Comparison of ENCODE assay signal across 15 cellular contexts in the genomic region with DNA sequence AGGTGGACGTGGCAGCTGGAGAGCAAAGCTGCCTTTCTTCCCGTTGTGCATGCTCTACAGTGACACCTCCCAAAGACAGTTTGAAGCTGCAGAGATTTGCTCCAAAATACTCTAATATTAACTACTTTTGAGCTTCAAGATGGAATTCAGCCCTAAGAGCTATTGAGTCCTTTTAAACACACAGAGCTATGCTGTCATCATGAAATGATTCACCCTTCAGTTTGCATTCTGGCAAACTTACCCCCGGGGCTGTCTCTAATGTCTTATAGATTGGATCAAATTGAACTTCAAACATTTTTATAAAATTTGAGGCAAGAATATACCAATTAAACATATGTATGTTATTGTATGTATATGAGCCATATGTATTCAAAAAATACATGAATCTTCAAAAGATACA.
DNase-seq lines count a peak whose midpoint lies in the region; ATAC-seq and TF ChIP-seq lines count a peak whose summit lies in the region.
"Had no signal": no experiment of that assay in that cellular context is flagged by ENCODE, and none has a peak within 500 bp of the region (broad histone marks: within the 10 kb centered on the region; RNA-seq: fewer than 3 reads in every experiment).

No MANE protein-coding gene starts in this region.

- CTCF ChIA-PET in naive thymus-derived CD4-positive, alpha-beta T cell (lab: Charles Lee): no interaction called here

- TF ChIP-seq CTCF in RWPE2 (IDR thresholded peaks at IDR 0.05; ENCODE audit: poor library complexity, severe bottlenecking) (no peak), foreskin keratinocyte (conservative IDR thresholded peaks at IDR 0.05) (no peak)

- H3F3A ChIP-seq in GM23248 (ENCODE audit: insufficient read depth): no peaks in the 10 kb centered on the region

- H3K27ac ChIP-seq in GM23248 (no peak overlapping the region), RWPE2 (ENCODE audit: poor library complexity, severe bottlenecking) (no peak overlapping the region), foreskin keratinocyte (no peak overlapping the region)
- no peak overlapping the region for H3K27ac ChIP-seq in naive thymus-derived CD4-positive, alpha-beta T cell (ENCODE audit: low read depth, low read length)
- H3K27ac ChIP-seq: C4-2B had no signal

- H3K9me2 ChIP-seq in GM23248 (ENCODE audit: insufficient read depth): no peaks in the 10 kb centered on the region

- H3K27ac Mint-ChIP-seq in naive thymus-derived CD4-positive, alpha-beta T cell: no peak overlapping the region
- H3K27ac Mint-ChIP-seq: CD4-positive, alpha-beta T cell; GM23338 had no signal

- H3K9me3 ChIP-seq in GM23248 (ENCODE audit: low read depth): no peaks in the 10 kb centered on the region
- no peaks in the 10 kb centered on the region for H3K9me3 ChIP-seq in RWPE2 (ENCODE audit: severe bottlenecking)
- no peaks in the 10 kb centered on the region for H3K9me3 ChIP-seq in naive thymus-derived CD4-positive, alpha-beta T cell (ENCODE audit: control insufficient read depth in 2 of 3, low read length in 3 of 3)
- H3K9me3 ChIP-seq: Caco-2 had no signal

- H3K9me3 Mint-ChIP-seq in naive thymus-derived CD4-positive, alpha-beta T cell: peaks cover 0 to 5% (median 0%) of the 10 kb centered on the region in 11 donors
- H3K9me3 Mint-ChIP-seq: CD4-positive, alpha-beta T cell; GM23338 had no signal

- no peaks in the 10 kb centered on the region for H3K36me3 Mint-ChIP-seq in naive thymus-derived CD4-positive, alpha-beta T cell

- DNase-seq in EL (peak; percentile 47), GM23248 (peak; percentile 25), RWPE2 (ENCODE audit: low spot score) (no peak), foreskin keratinocyte (peak in 1 of 2 donors; percentile 33), NCI-H82 treated with DMSO at 0.1 percent for 48 hours (lab: John Stamatoyannopoulos, UW; ENCODE audit: unreplicated experiment) (no peak), mucosa of gallbladder (ENCODE audit: low spot score) (no peak)
- DNase-seq in naive thymus-derived CD4-positive, alpha-beta T cell: no peak
- DNase-seq: AML-193; Caco-2; CD4-positive, alpha-beta T cell; HCEC 1CT; KG1 had no signal

- in situ Hi-C loops in GM23248 (cut with MboI): no loop called here

- no peaks in the 10 kb centered on the region for H4K20me1 ChIP-seq in GM23248 (ENCODE audit: insufficient read depth)

- H3K36me3 ChIP-seq in GM23248 (ENCODE audit: low read depth) (no peaks in the 10 kb centered on the region), RWPE2 (ENCODE audit: low read depth) (no peaks in the 10 kb centered on the region)
- no peaks in the 10 kb centered on the region for H3K36me3 ChIP-seq in naive thymus-derived CD4-positive, alpha-beta T cell (ENCODE audit: control insufficient read depth in 2 of 3, insufficient read depth in 3 of 3, low read length in 3 of 3)

- H3K79me2 ChIP-seq in GM23248 (ENCODE audit: insufficient read depth): no peaks in the 10 kb centered on the region

- no peak overlapping the region for H3K4me2 ChIP-seq in GM23248 (ENCODE audit: unreplicated experiment)
- H3K4me2 ChIP-seq: GM23338 had no signal

- peak; percentile 74 for ATAC-seq in RWPE2 (ENCODE audit: low read depth)
- peak; percentile 76 for ATAC-seq in foreskin keratinocyte
- ATAC-seq in HG03139 (IDR thresholded peaks at IDR 0.05; ENCODE audit: unreplicated experiment): no peak
- ATAC-seq in naive thymus-derived CD4-positive, alpha-beta T cell: no peak
- ATAC-seq: GM23338 had no signal

- POLR2A ChIA-PET in naive thymus-derived CD4-positive, alpha-beta T cell (lab: Charles Lee): no interaction called here

- H2AFZ ChIP-seq in GM23248: no peak overlapping the region
- H2AFZ ChIP-seq: GM23338 had no signal

- H3K4me3 ChIP-seq in GM23248: no peak overlapping the region
- no peak overlapping the region for H3K4me3 ChIP-seq in RWPE2 (ENCODE audit: severe bottlenecking)
- no peak overlapping the region for H3K4me3 ChIP-seq in naive thymus-derived CD4-positive, alpha-beta T cell (ENCODE audit: low read length)
- H3K4me3 ChIP-seq: GM23338 had no signal

- intact Hi-C loops in naive thymus-derived CD4-positive, alpha-beta T cell (cut with micrococcal nuclease): no loop called here

- H3K9ac ChIP-seq in GM23248: no peak overlapping the region

- H3K4me3 Mint-ChIP-seq in naive thymus-derived CD4-positive, alpha-beta T cell: no peak overlapping the region
- H3K4me3 Mint-ChIP-seq: CD4-positive, alpha-beta T cell; GM23338 had no signal

- peaks cover 0 to 6% (median 0%) of the 10 kb centered on the region in 5 donors for H3K27me3 Mint-ChIP-seq in naive thymus-derived CD4-positive, alpha-beta T cell
- H3K27me3 Mint-ChIP-seq: CD4-positive, alpha-beta T cell had no signal

- H3K4me1 ChIP-seq in GM23248 (ENCODE audit: insufficient read depth) (no peaks in the 10 kb centered on the region), RWPE2 (ENCODE audit: insufficient read depth, poor library complexity, severe bottlenecking) (no peaks in the 10 kb centered on the region), foreskin keratinocyte (no peaks in the 10 kb centered on the region)
- no peaks in the 10 kb centered on the region for H3K4me1 ChIP-seq in naive thymus-derived CD4-positive, alpha-beta T cell (ENCODE audit: control insufficient read depth in 2 of 2, insufficient read depth in 2 of 2, low read length in 2 of 2)
- H3K4me1 ChIP-seq: Caco-2 had no signal

- H3K27me3 ChIP-seq in GM23248 (replicated peaks; ENCODE audit: insufficient read depth): peaks cover 6% of the 10 kb centered on the region; the same call in 1 of the 2 replicates
- H3K27me3 ChIP-seq in RWPE2 (ENCODE audit: insufficient read depth, poor library complexity, severe bottlenecking): no peaks in the 10 kb centered on the region
- H3K27me3 ChIP-seq in foreskin keratinocyte: peaks cover 6% of the 10 kb centered on the region
- no peaks in the 10 kb centered on the region for H3K27me3 ChIP-seq in naive thymus-derived CD4-positive, alpha-beta T cell (ENCODE audit: control insufficient read depth in 2 of 2, insufficient read depth in 2 of 2, low read length in 2 of 2)

- WGBS in GM23248 (ENCODE audit: low coverage in 1 of 2, low lambda C conversion rate in 2 of 2, missing lambda C conversion rate in 2 of 2), 2 experiments: 7 to 12% methylated on average over 3 of the region's 3 CpGs

- H3K4me1 Mint-ChIP-seq in naive thymus-derived CD4-positive, alpha-beta T cell: no peaks in the 10 kb centered on the region

Comparison
In these comparisons a context has a peak if more than half of its experiments do, and no peak if none do; other contexts are left out.
1. DNase-seq: peak in EL (single experiment) and GM23248 (single experiment); none in RWPE2 (single experiment), NCI-H82 treated with DMSO at 0.1 percent for 48 hours (single experiment), naive thymus-derived CD4-positive, alpha-beta T cell (0 of 9) and mucosa of gallbladder (single experiment).
2. ATAC-seq: peak in RWPE2 (single experiment) and foreskin keratinocyte (single experiment); none in HG03139 (single experiment) and naive thymus-derived CD4-positive, alpha-beta T cell (single experiment).